13 cellular contexts compared by ENCODE assay signal in the genomic region with DNA sequence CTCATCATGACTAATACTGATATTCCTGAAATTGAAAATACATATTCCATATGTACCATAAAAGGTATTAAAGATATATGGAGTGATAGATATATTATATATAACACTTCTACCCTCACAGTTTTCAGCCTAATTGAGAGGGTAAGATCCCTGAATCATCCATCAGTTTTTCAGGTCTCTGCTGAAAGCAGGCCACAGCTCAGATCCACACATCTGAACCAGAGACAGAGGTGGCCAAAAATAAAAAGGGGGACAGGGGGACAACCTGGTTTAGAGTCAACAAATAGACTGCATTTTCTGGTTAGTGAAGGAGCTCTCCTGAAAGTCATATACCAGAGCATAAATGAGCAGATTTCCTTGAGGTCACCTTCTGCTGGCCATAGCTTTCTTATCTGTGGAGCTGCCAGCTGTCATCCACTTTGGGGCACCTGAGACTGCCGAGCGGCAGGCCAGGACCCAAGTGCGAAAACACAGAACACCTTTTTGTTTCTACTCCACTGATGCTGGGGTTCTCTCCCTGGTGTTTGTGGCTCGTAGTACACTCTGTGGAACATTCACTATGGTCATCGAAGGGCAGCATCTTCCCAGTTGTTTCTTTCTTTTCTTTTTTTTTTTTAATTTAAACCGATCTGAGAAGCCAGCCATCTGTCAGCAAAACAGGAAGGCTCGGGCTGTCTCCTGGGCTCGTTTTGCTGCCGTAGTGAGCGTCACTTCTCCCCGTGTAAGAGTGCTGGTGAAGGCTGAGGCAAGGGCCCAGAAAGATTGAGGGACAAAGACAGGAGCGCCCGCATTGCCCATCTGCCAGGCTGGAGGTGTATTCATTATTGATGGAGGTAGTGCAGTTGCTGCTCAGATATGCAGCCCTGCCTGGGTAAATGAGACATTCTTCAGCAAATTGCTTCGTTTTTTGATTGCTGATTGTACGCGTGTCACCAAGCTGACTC. TPM values are rescaled to one million over a fixed set of nuclear protein-coding genes. Genes with fewer than 3 reads are reported as not detected.
A peak's percentile ranks its signal among the peaks of the same experiment; 100 is the strongest.
DNase-seq lines count a peak whose midpoint lies in the region; ATAC-seq lines count a peak whose summit lies in the region.
"Had no signal": no experiment of that assay in that cellular context is flagged by ENCODE, and none has a peak within 500 bp of the region (broad histone marks: within the 10 kb centered on the region; RNA-seq: fewer than 3 reads in every experiment).

No MANE protein-coding gene starts in this region.

- no peaks in the 10 kb centered on the region for H3K27me3 Mint-ChIP-seq in activated naive CD4-positive, alpha-beta T cell treated with anti-CD3 and anti-CD28 coated beads for 36 hours (ENCODE audit: low read depth)
- no peaks in the 10 kb centered on the region for H3K27me3 Mint-ChIP-seq in stimulated activated memory B cell treated with anti-CD40 and anti-IgM and Interleukin-4, amounts not matched to agents 10 μg/mL and 1 μg/mL and 100 μg/mL, for 72 hours

- H3K4me1 Mint-ChIP-seq in activated naive CD4-positive, alpha-beta T cell treated with anti-CD3 and anti-CD28 coated beads for 36 hours (ENCODE audit: low read depth) = peaks cover 92% of the 10 kb centered on the region
- peaks cover 98% of the 10 kb centered on the region for H3K4me1 Mint-ChIP-seq in stimulated activated memory B cell treated with anti-CD40 and anti-IgM and Interleukin-4, amounts not matched to agents 10 μg/mL and 1 μg/mL and 100 μg/mL, for 72 hours

- H3K4me3 Mint-ChIP-seq in activated naive CD4-positive, alpha-beta T cell treated with anti-CD3 and anti-CD28 coated beads for 36 hours = peak overlapping the region; percentile 71
- H3K4me3 Mint-ChIP-seq in stimulated activated memory B cell treated with anti-CD40 and anti-IgM and Interleukin-4, amounts not matched to agents 10 μg/mL and 1 μg/mL and 100 μg/mL, for 72 hours = peak overlapping the region; percentile 72

- H3K9me3 Mint-ChIP-seq in activated naive CD4-positive, alpha-beta T cell treated with anti-CD3 and anti-CD28 coated beads for 36 hours = no peaks in the 10 kb centered on the region
- no peaks in the 10 kb centered on the region for H3K9me3 Mint-ChIP-seq in stimulated activated memory B cell treated with anti-CD40 and anti-IgM and Interleukin-4, amounts not matched to agents 10 μg/mL and 1 μg/mL and 100 μg/mL, for 72 hours

- peaks cover 81% of the 10 kb centered on the region for H3K36me3 Mint-ChIP-seq in activated naive CD4-positive, alpha-beta T cell treated with anti-CD3 and anti-CD28 coated beads for 36 hours (ENCODE audit: low read depth)
- peaks cover 38% of the 10 kb centered on the region for H3K36me3 Mint-ChIP-seq in stimulated activated memory B cell treated with anti-CD40 and anti-IgM and Interleukin-4, amounts not matched to agents 10 μg/mL and 1 μg/mL and 100 μg/mL, for 72 hours

- intact Hi-C loops in activated naive CD4-positive, alpha-beta T cell treated with anti-CD3 and anti-CD28 coated beads for 36 hours (cut with micrococcal nuclease) = loop anchor here (1.0 to 2.0 kb wide), 13 partner anchors 9 to 170 kb away; no protein-coding TSS in a partner anchor

- ATAC-seq in HG03432 (IDR thresholded peaks at IDR 0.05; ENCODE audit: unreplicated experiment) (peak; percentile 3), HG03045 (IDR thresholded peaks at IDR 0.05; ENCODE audit: unreplicated experiment) (no peak)
- peak; percentile 44 for ATAC-seq in stimulated activated memory B cell treated with anti-CD40 and anti-IgM and Interleukin-4, amounts not matched to agents 10 μg/mL and 1 μg/mL and 100 μg/mL, for 72 hours
- ATAC-seq: Right ventricle myocardium inferior had no signal

- CTCF ChIA-PET in activated naive CD4-positive, alpha-beta T cell treated with anti-CD3 and anti-CD28 coated beads for 36 hours (lab: Charles Lee) = interaction anchor here (0.8 to 13.6 kb wide), 11 partner anchors 9 to 175 kb away, joined by 3 to 137 read pairs (median 3); no protein-coding TSS in a partner anchor

- DNase-seq in NCI-H524 (lab: John Stamatoyannopoulos, UW) = peak; percentile 25 to 56
- DNase-seq in NCI-H524 treated with DMSO at 0.1 percent for 48 hours (lab: John Stamatoyannopoulos, UW) = no peak
- DNase-seq in activated naive CD4-positive, alpha-beta T cell treated with anti-CD3 and anti-CD28 coated beads for 36 hours = peak; percentile 50
- no peak for DNase-seq in SKM-1 treated with dmso at 0.1 percent for 144 hours (lab: John Stamatoyannopoulos, UW; ENCODE audit: unreplicated experiment)
- no peak for DNase-seq in NCI-H2196 treated with DMSO at 0.1 percent for 48 hours (lab: John Stamatoyannopoulos, UW; ENCODE audit: unreplicated experiment)
- DNase-seq: hypothalamus, NCI-H1694 had no signal

- H3K27ac Mint-ChIP-seq in activated naive CD4-positive, alpha-beta T cell treated with anti-CD3 and anti-CD28 coated beads for 36 hours = peak overlapping the region; percentile 99
- H3K27ac Mint-ChIP-seq in stimulated activated memory B cell treated with anti-CD40 and anti-IgM and Interleukin-4, amounts not matched to agents 10 μg/mL and 1 μg/mL and 100 μg/mL, for 72 hours = peak overlapping the region; percentile 88

RNA-seq across cellular contexts. Expression of gene IKZF1, which starts 13.5 kb away (rescaled TPM):
- 100 to 1,000 TPM; 213 to 226 TPM for total RNA-seq in activated naive CD4-positive, alpha-beta T cell treated with anti-CD3 and anti-CD28 coated beads for 36 hours
- total RNA-seq: chondrocyte, myocyte had no signal

Comparison
In these comparisons a context has a peak if more than half of its experiments do, and no peak if none do; other contexts are left out.
1. DNase-seq: peak in NCI-H524 (2 of 2) and activated naive CD4-positive, alpha-beta T cell treated with anti-CD3 and anti-CD28 coated beads for 36 hours (single experiment); none in NCI-H524 treated with DMSO at 0.1 percent for 48 hours (single experiment), SKM-1 treated with dmso at 0.1 percent for 144 hours (single experiment) and NCI-H2196 treated with DMSO at 0.1 percent for 48 hours (single experiment).